Comparison of ENCODE assay signal across 1 cellular context in the genomic region with DNA sequence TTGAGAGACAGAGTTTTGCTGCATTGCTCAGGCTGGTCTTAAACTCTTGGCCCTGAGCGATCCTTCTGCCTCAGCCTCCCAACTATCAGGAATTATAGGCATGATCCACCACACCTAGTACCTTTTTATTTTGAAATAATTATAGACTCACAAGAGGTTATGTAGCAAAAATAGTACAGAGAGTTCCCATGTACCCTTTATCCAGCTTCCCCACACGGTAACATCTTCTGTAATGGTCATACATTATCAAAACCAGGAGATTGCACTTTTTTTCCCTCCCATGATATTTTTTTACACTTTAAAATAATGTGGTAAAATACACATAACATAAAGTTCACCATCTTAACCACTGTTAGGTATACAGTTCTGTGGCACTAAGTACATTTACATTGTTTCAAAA.
TF ChIP-seq lines count a peak whose summit lies in the region.

No MANE protein-coding gene starts in this region.

TF ChIP-seq in A549, 52 proteins besides CTCF, POLR2A, EP300 and RAD21 (continued from another document):
- no peak for TF ChIP-seq RNF2 (IDR thresholded peaks at IDR 0.05; ENCODE audit: borderline replicate concordance, low read depth)
- TF ChIP-seq, protein P1, sequence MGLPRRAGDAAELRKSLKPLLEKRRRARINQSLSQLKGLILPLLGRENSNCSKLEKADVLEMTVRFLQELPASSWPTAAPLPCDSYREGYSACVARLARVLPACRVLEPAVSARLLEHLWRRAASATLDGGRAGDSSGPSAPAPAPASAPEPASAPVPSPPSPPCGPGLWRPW (IDR thresholded peaks at IDR 0.05): no peak
- TF ChIP-seq CEBPB (IDR thresholded peaks at IDR 0.05): no peak
